Comparison of ENCODE assay signal across 11 cellular contexts in the genomic region with DNA sequence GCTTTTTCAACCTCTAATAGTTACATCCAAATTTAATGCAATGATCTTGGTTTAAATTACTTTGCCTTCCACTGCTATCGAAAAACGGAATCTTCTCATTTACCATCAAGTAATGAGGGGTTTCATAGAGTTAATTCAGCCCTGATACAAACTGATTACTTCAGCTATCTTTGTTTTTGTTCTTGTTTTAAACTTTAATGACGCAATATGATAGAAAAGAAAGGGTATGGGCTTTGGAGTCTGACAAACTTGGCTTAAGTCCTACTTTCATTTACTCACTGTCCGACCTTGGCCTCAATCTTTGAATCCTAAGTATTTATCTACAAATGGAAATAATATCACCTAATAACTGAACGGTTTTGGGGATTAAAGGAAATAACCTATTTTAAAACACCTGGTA. TPM values are rescaled to one million over a fixed set of nuclear protein-coding genes. Genes with fewer than 3 reads are reported as not detected.
DNase-seq lines count a peak whose midpoint lies in the region; ATAC-seq and TF ChIP-seq lines count a peak whose summit lies in the region.
"Had no signal": no experiment of that assay in that cellular context is flagged by ENCODE, and none has a peak within 500 bp of the region (broad histone marks: within the 10 kb centered on the region; RNA-seq: fewer than 3 reads in every experiment).

No MANE protein-coding gene starts in this region.

- H3K36me3 ChIP-seq in right atrium auricular region (peaks cover 13% of the 10 kb centered on the region), neutrophil (peaks cover 6% of the 10 kb centered on the region)

- TF ChIP-seq CTCF in right atrium auricular region (IDR thresholded peaks at IDR 0.05), result no peak
- no peak for TF ChIP-seq CTCF in neutrophil (IDR thresholded peaks at IDR 0.05)

- DNase-seq in Right ventricle myocardium inferior (ENCODE audit: missing footprints) (no peak), right atrium auricular region (ENCODE audit: low spot score) (no peak), dermis blood vessel endothelial cell (peak; percentile 46), HEK293T (ENCODE audit: extremely low spot score) (no peak), NCI-H1092 treated with DMSO at 0.1 percent for 48 hours (lab: John Stamatoyannopoulos, UW) (no peak)
- DNase-seq: NCI-H510A treated with DMSO at 0.1 percent for 48 hours had no signal

- no peaks in the 10 kb centered on the region for H3K9me3 ChIP-seq in right atrium auricular region
- no peaks in the 10 kb centered on the region for H3K9me3 ChIP-seq in neutrophil

- ATAC-seq in Right ventricle myocardium inferior (peak; percentile 42), HG02870 (IDR thresholded peaks at IDR 0.05; ENCODE audit: unreplicated experiment) (no peak), SK-N-SH treated with all-trans-retinoic acid at 6 μM for 48 hours (no peak)
- ATAC-seq: GM23338 had no signal

- H3K4me3 ChIP-seq in right atrium auricular region (no peak overlapping the region), neutrophil (ENCODE audit: low read depth in 1 of 2, low read length in 1 of 2) (no peak overlapping the region)
- H3K4me3 ChIP-seq: GM23338 had no signal

- intact Hi-C loops in Right ventricle myocardium inferior (cut with DNase I), result no loop called here

- peak overlapping the region in 1 of 2 donors; percentile 25 for H3K27ac ChIP-seq in right atrium auricular region
- H3K27ac ChIP-seq in neutrophil, result peak overlapping the region; percentile 2
- H3K27ac ChIP-seq: epithelial cell of prostate had no signal

- CTCF ChIA-PET in HEK293T (lab: Yijun Ruan, JAX), result no interaction called here

- POLR2A ChIA-PET in HEK293T (lab: Yijun Ruan, JAX), result interaction anchor here (2.5 kb wide), 1 partner anchor 16 kb away, joined by 11 read pairs; the partner anchor contains the start of gene ADAM17

- H3K4me1 ChIP-seq in right atrium auricular region (peaks cover 0 to 18% of the 10 kb centered on the region in 2 donors), neutrophil (ENCODE audit: control insufficient read depth in 1 of 2, insufficient read depth in 1 of 2, low read depth in 1 of 2, low read length in 1 of 2) (peaks cover 18 to 26% of the 10 kb centered on the region in 2 experiments)

- no peaks in the 10 kb centered on the region for H3K27me3 ChIP-seq in right atrium auricular region
- no peaks in the 10 kb centered on the region for H3K27me3 ChIP-seq in neutrophil

TF ChIP-seq in HEK293T, 16 proteins besides CTCF, POLR2A, EP300 and RAD21:
- TF ChIP-seq FOXK2 (IDR thresholded peaks at IDR 0.05), result no peak
TF ChIP-seq in HEK293T: peak in this region for 0.

TF ChIP-seq in SK-N-SH treated with all-trans-retinoic acid at 6 μM for 48 hours, 23 proteins besides CTCF, POLR2A, EP300 and RAD21:
- TF ChIP-seq CSDC2 (CRISPR knock-in tag; IDR thresholded peaks at IDR 0.05), result no peak
- TF ChIP-seq, protein P1, sequence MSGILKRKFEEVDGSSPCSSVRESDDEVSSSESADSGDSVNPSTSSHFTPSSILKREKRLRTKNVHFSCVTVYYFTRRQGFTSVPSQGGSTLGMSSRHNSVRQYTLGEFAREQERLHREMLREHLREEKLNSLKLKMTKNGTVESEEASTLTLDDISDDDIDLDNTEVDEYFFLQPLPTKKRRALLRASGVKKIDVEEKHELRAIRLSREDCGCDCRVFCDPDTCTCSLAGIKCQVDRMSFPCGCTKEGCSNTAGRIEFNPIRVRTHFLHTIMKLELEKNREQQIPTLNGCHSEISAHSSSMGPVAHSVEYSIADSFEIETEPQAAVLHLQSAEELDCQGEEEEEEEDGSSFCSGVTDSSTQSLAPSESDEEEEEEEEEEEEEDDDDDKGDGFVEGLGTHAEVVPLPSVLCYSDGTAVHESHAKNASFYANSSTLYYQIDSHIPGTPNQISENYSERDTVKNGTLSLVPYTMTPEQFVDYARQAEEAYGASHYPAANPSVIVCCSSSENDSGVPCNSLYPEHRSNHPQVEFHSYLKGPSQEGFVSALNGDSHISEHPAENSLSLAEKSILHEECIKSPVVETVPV (CRISPR knock-in tag; IDR thresholded peaks at IDR 0.05), result no peak
- TF ChIP-seq, protein P2, sequence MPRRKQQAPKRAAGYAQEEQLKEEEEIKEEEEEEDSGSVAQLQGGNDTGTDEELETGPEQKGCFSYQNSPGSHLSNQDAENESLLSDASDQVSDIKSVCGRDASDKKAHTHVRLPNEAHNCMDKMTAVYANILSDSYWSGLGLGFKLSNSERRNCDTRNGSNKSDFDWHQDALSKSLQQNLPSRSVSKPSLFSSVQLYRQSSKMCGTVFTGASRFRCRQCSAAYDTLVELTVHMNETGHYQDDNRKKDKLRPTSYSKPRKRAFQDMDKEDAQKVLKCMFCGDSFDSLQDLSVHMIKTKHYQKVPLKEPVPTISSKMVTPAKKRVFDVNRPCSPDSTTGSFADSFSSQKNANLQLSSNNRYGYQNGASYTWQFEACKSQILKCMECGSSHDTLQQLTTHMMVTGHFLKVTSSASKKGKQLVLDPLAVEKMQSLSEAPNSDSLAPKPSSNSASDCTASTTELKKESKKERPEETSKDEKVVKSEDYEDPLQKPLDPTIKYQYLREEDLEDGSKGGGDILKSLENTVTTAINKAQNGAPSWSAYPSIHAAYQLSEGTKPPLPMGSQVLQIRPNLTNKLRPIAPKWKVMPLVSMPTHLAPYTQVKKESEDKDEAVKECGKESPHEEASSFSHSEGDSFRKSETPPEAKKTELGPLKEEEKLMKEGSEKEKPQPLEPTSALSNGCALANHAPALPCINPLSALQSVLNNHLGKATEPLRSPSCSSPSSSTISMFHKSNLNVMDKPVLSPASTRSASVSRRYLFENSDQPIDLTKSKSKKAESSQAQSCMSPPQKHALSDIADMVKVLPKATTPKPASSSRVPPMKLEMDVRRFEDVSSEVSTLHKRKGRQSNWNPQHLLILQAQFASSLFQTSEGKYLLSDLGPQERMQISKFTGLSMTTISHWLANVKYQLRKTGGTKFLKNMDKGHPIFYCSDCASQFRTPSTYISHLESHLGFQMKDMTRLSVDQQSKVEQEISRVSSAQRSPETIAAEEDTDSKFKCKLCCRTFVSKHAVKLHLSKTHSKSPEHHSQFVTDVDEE (CRISPR knock-in tag; IDR thresholded peaks at IDR 0.05), result no peak
- TF ChIP-seq ESRRG (CRISPR knock-in tag; IDR thresholded peaks at IDR 0.05), result no peak
- no peak for TF ChIP-seq PPARA (CRISPR knock-in tag; IDR thresholded peaks at IDR 0.05; ENCODE audit: borderline replicate concordance)
- TF ChIP-seq ZFP30 (CRISPR knock-in tag; IDR thresholded peaks at IDR 0.05), result no peak

RNA-seq across cellular contexts. Expression of gene ADAM17, which starts 16.1 kb away (rescaled TPM):
- 13.5 TPM for total RNA-seq in Right ventricle myocardium inferior
- total RNA-seq in right atrium auricular region, result 10 to 100 TPM; 12.2 to 16.4 TPM
- 54.0 and 65.0 TPM in 2 replicates for total RNA-seq in dermis blood vessel endothelial cell
